In genomic region chr11:65497141-65498041, GRCh38 we compare ENCODE assay signal across 8 cellular contexts. TPM values are rescaled to one million over a fixed set of nuclear protein-coding genes. Genes with fewer than 3 reads are reported as not detected.
A peak's percentile ranks its signal among the peaks of the same experiment; 100 is the strongest.
DNase-seq lines count a peak whose midpoint lies in the region; TF ChIP-seq lines count a peak whose summit lies in the region.

No MANE protein-coding gene starts in this region.

- H3K4me3 ChIP-seq in MM.1S (ENCODE audit: low read length) (peak overlapping the region; percentile 86), fibroblast of villous mesenchyme (ENCODE audit: low read depth, low read length) (peak overlapping the region; percentile 96), neuron (ENCODE audit: low read length) (peak overlapping the region; percentile 80), stomach smooth muscle (ENCODE audit: low read length in 2 of 2) (peak overlapping the region; percentile 91 to 97)

- peak overlapping the region; percentile 100 for H3K9ac ChIP-seq in ES-I3 (ENCODE audit: low read depth, low read length)
- H3K9ac ChIP-seq in MM.1S (ENCODE audit: low read length): peak overlapping the region; percentile 100
- peak overlapping the region; percentile 98 to 99 for H3K9ac ChIP-seq in stomach smooth muscle (ENCODE audit: low read length in 2 of 2)

- peak; percentile 84 for TF ChIP-seq POLR2A in Raji (IDR thresholded peaks at IDR 0.05; ENCODE audit: insufficient read depth, low read depth, low read length)

- H3K4me1 ChIP-seq in ES-I3 (ENCODE audit: insufficient read depth, low read length): peaks cover 27% of the 10 kb centered on the region
- peaks cover 22% of the 10 kb centered on the region for H3K4me1 ChIP-seq in MM.1S (ENCODE audit: low read length)
- peaks cover 29% of the 10 kb centered on the region for H3K4me1 ChIP-seq in neuron (ENCODE audit: insufficient read depth, low read length)
- peaks cover 53% of the 10 kb centered on the region for H3K4me1 ChIP-seq in stomach smooth muscle (ENCODE audit: control insufficient read depth, insufficient read depth, low read length)

- TF ChIP-seq CTCF in MM.1S (IDR thresholded peaks at IDR 0.05; ENCODE audit: low read length) (no peak), fibroblast of villous mesenchyme (IDR thresholded peaks at IDR 0.05; ENCODE audit: insufficient read depth, low read depth, low read length) (peak; percentile 6)

- H3K9me3 ChIP-seq in ES-I3 (ENCODE audit: control insufficient read depth, insufficient read depth, low read length) (no peaks in the 10 kb centered on the region; the same call in 1 of the 2 replicates), MM.1S (replicated peaks; ENCODE audit: insufficient read depth, low read length) (no peaks in the 10 kb centered on the region), neuron (ENCODE audit: low read length) (no peaks in the 10 kb centered on the region), stomach smooth muscle (ENCODE audit: control insufficient read depth in 2 of 2, low read length in 2 of 2) (no peaks in the 10 kb centered on the region)

- H3K27me3 ChIP-seq in MM.1S (replicated peaks; ENCODE audit: insufficient read depth, low read length) (no peaks in the 10 kb centered on the region), neuron (ENCODE audit: insufficient read depth, low read length) (no peaks in the 10 kb centered on the region), stomach smooth muscle (ENCODE audit: control insufficient read depth in 1 of 2, insufficient read depth in 2 of 2, low read length in 2 of 2) (no peaks in the 10 kb centered on the region)

- DNase-seq in HCEC 1CT: peak; percentile 98
- DNase-seq in MM.1S: peak; percentile 99
- DNase-seq in activated effector memory CD4-positive, alpha-beta T cell treated with Interleukin-2 at 50 U/mL for 16 hours: peak; percentile 97
- DNase-seq in fibroblast of villous mesenchyme (ENCODE audit: low read depth): peak; percentile 99

- H3F3A ChIP-seq in MM.1S (ENCODE audit: insufficient read depth, low read length): peaks cover 65% of the 10 kb centered on the region

- H3K36me3 ChIP-seq in ES-I3 (ENCODE audit: insufficient read depth, low read length): peaks cover 25% of the 10 kb centered on the region
- peaks cover 19% of the 10 kb centered on the region; the same call in 1 of the 2 replicates for H3K36me3 ChIP-seq in MM.1S (replicated peaks; ENCODE audit: insufficient read depth, low read length)
- H3K36me3 ChIP-seq in neuron (ENCODE audit: insufficient read depth, low read length): peaks cover 13% of the 10 kb centered on the region
- H3K36me3 ChIP-seq in stomach smooth muscle (ENCODE audit: control insufficient read depth in 2 of 2, insufficient read depth in 2 of 2, low read length in 2 of 2): peaks cover 14 to 23% of the 10 kb centered on the region in 2 donors

- peak overlapping the region; percentile 95 for H3K4me2 ChIP-seq in MM.1S (ENCODE audit: low read depth, low read length)

- peaks cover 60% of the 10 kb centered on the region for H3K79me2 ChIP-seq in MM.1S (ENCODE audit: low read length)

- no peaks in the 10 kb centered on the region for H3K9me2 ChIP-seq in MM.1S (replicated peaks; ENCODE audit: insufficient read depth, low read length)

- H4K20me1 ChIP-seq in MM.1S (ENCODE audit: insufficient read depth, low read length): peaks cover 32% of the 10 kb centered on the region

- H2AFZ ChIP-seq in MM.1S (ENCODE audit: low read length) (no peak overlapping the region), neuron (ENCODE audit: low read depth, low read length) (no peak overlapping the region)

- H3K27ac ChIP-seq in MM.1S (ENCODE audit: low read length) (peak overlapping the region; percentile 94), stomach smooth muscle (ENCODE audit: low read length) (peak overlapping the region; percentile 100)

RNA-seq across cellular contexts. Expression of gene MALAT1, which starts 1.5 kb away (rescaled TPM):
- 12,351 and 16,563 TPM in 2 replicates for total RNA-seq in fibroblast of villous mesenchyme

RNA-seq across cellular contexts. Expression of gene SCYL1, which starts 27.5 kb away (rescaled TPM):
- 125 and 135 TPM in 2 replicates for total RNA-seq in fibroblast of villous mesenchyme

Comparison
In these comparisons a context has a peak if more than half of its experiments do, and no peak if none do; other contexts are left out.
1. Peak in every context shown above with its lines: DNase-seq, H3K4me3 ChIP-seq and H3K27ac ChIP-seq.